In genomic region chrX:154091678-154092077, GRCh38 we compare ENCODE assay signal across 17 cellular contexts. TPM values are rescaled to one million over a fixed set of nuclear protein-coding genes. Genes with fewer than 3 reads are reported as not detected.
A peak's percentile ranks its signal among the peaks of the same experiment; 100 is the strongest.
DNase-seq lines count a peak whose midpoint lies in the region; ATAC-seq and TF ChIP-seq lines count a peak whose summit lies in the region.
"Had no signal": no experiment of that assay in that cellular context is flagged by ENCODE, and none has a peak within 500 bp of the region (broad histone marks: within the 10 kb centered on the region; RNA-seq: fewer than 3 reads in every experiment).

No MANE protein-coding gene starts in this region.

- H3K27ac ChIP-seq in left ventricle myocardium inferior (replicated peaks): peak overlapping the region; percentile 55
- H3K27ac ChIP-seq in parathyroid adenoma: no peak overlapping the region
- H3K27ac ChIP-seq in GM23248: no peak overlapping the region
- H3K27ac ChIP-seq: ovary, RWPE1 had no signal

- peaks cover 3% of the 10 kb centered on the region for H4K20me1 ChIP-seq in GM23248 (ENCODE audit: insufficient read depth)

- POLR2A ChIA-PET in WTC11 (lab: Charles Lee): no interaction called here

- H3K4me3 ChIP-seq in left ventricle myocardium inferior: no peak overlapping the region
- no peak overlapping the region for H3K4me3 ChIP-seq in parathyroid adenoma (ENCODE audit: low read depth, low read length)
- H3K4me3 ChIP-seq in GM23248: no peak overlapping the region
- H3K4me3 ChIP-seq: HAP-1, ovary had no signal

- H3K4me2 ChIP-seq in parathyroid adenoma (ENCODE audit: low read length) (peak overlapping the region; percentile 26), GM23248 (ENCODE audit: unreplicated experiment) (no peak overlapping the region)

- intact Hi-C loops in left ventricle myocardium inferior (cut with micrococcal nuclease): no loop called here

- no peak overlapping the region for H3K27ac Mint-ChIP-seq in WTC11

- H3K79me2 ChIP-seq in parathyroid adenoma (peaks cover 34% of the 10 kb centered on the region), GM23248 (ENCODE audit: insufficient read depth) (peaks cover 100% of the 10 kb centered on the region)

- no peaks in the 10 kb centered on the region for H3K9me3 Mint-ChIP-seq in WTC11
- H3K9me3 Mint-ChIP-seq: activated CD4-positive, alpha-beta T cell treated with anti-CD3 and anti-CD28 coated beads, Interleukin-2, amount 10 ng/mL, durations not matched to agents 24 days and 14 days had no signal

- DNase-seq in ELF-1 (ENCODE audit: low read depth, low spot score) (peak; percentile 36), WTC11 (ENCODE audit: low spot score) (no peak), left ventricle myocardium inferior (no peak), LoVo (ENCODE audit: low spot score) (no peak), GM23248 (no peak)
- DNase-seq in effector CD8-positive, alpha-beta T cell (lab: John Stamatoyannopoulos, UW): no peak
- DNase-seq: activated CD4-positive, alpha-beta T cell treated with anti-CD3 and anti-CD28 coated beads, Interleukin-2, amount 10 ng/mL, durations not matched to agents 24 days and 14 days; DMS 273 treated with DMSO at 0.1 percent for 48 hours; midbrain; NCI-H524 treated with DMSO at 0.1 percent for 48 hours; ovary had no signal

- ATAC-seq in WTC11 (0 out of 2 replicates have a peak, but pooled peaks have one; percentile 15), HG03521 (IDR thresholded peaks at IDR 0.05; ENCODE audit: unreplicated experiment) (no peak)

- peaks cover 10% of the 10 kb centered on the region for H3K36me3 Mint-ChIP-seq in WTC11

- peaks cover 8% of the 10 kb centered on the region; the same call in 1 of the 2 replicates for H3F3A ChIP-seq in GM23248 (ENCODE audit: insufficient read depth)

- H3K27me3 ChIP-seq in left ventricle myocardium inferior (ENCODE audit: low read depth) (no peaks in the 10 kb centered on the region), parathyroid adenoma (ENCODE audit: control insufficient read depth, insufficient read depth, low read length) (no peaks in the 10 kb centered on the region), GM23248 (replicated peaks; ENCODE audit: insufficient read depth) (no peaks in the 10 kb centered on the region)
- H3K27me3 ChIP-seq: ovary had no signal

- H2AFZ ChIP-seq in parathyroid adenoma: no peak overlapping the region
- H2AFZ ChIP-seq in GM23248: no peak overlapping the region

- H3K4me1 ChIP-seq in left ventricle myocardium inferior (peaks cover 79% of the 10 kb centered on the region), parathyroid adenoma (peaks cover 11% of the 10 kb centered on the region), GM23248 (ENCODE audit: insufficient read depth) (peaks cover 34% of the 10 kb centered on the region)

- 95 to 99% methylated on average over 6 to 8 of the region's 8 CpGs for WGBS in GM23248 (ENCODE audit: low coverage in 1 of 2, low lambda C conversion rate in 2 of 2, missing lambda C conversion rate in 2 of 2), 2 experiments

- H3K27me3 Mint-ChIP-seq in WTC11 (ENCODE audit: low read depth): no peaks in the 10 kb centered on the region
- H3K27me3 Mint-ChIP-seq: activated CD4-positive, alpha-beta T cell treated with anti-CD3 and anti-CD28 coated beads, Interleukin-2, amount 10 ng/mL, durations not matched to agents 24 days and 14 days had no signal

- H3K4me3 Mint-ChIP-seq in WTC11: no peak overlapping the region

- H3K9ac ChIP-seq in parathyroid adenoma: no peak overlapping the region
- no peak overlapping the region for H3K9ac ChIP-seq in GM23248

- CTCF ChIA-PET in WTC11 (lab: Charles Lee): no interaction called here

- H3K9me3 ChIP-seq in left ventricle myocardium inferior (replicated peaks) (no peaks in the 10 kb centered on the region), parathyroid adenoma (ENCODE audit: control insufficient read depth, low read length) (no peaks in the 10 kb centered on the region), GM23248 (ENCODE audit: low read depth) (no peaks in the 10 kb centered on the region)
- H3K9me3 ChIP-seq: HAP-1, ovary had no signal

- peaks cover 55% of the 10 kb centered on the region for H3K4me1 Mint-ChIP-seq in WTC11

- H3K36me3 ChIP-seq in left ventricle myocardium inferior (no peaks in the 10 kb centered on the region), parathyroid adenoma (ENCODE audit: control insufficient read depth, insufficient read depth, low read length) (no peaks in the 10 kb centered on the region), GM23248 (ENCODE audit: low read depth) (no peaks in the 10 kb centered on the region)
- H3K36me3 ChIP-seq: ovary had no signal

- in situ Hi-C loops in GM23248 (cut with MboI): no loop called here

- no peak for TF ChIP-seq CTCF in WTC11 (IDR thresholded peaks at IDR 0.05)
- no peak for TF ChIP-seq CTCF in left ventricle myocardium inferior (IDR thresholded peaks at IDR 0.05; ENCODE audit: borderline replicate concordance)
- no peak for TF ChIP-seq CTCF in parathyroid adenoma (IDR thresholded peaks at IDR 0.05)

- H3K9me2 ChIP-seq in GM23248 (ENCODE audit: insufficient read depth): no peaks in the 10 kb centered on the region

TF ChIP-seq in WTC11, 78 proteins besides CTCF, POLR2A, EP300 and RAD21 (continues in another document):
- TF ChIP-seq ZNF425 (CRISPR knock-in tag; conservative IDR thresholded peaks at IDR 0.05) (no peak), E2F4 (CRISPR knock-in tag; IDR thresholded peaks at IDR 0.05; ENCODE audit: borderline replicate concordance, low read depth) (no peak), SOX15 (CRISPR knock-in tag; IDR thresholded peaks at IDR 0.05) (no peak), CREB1 (CRISPR knock-in tag; IDR thresholded peaks at IDR 0.05) (no peak), NFATC4 (CRISPR knock-in tag; IDR thresholded peaks at IDR 0.05) (no peak), CREM (CRISPR knock-in tag; IDR thresholded peaks at IDR 0.05) (no peak), ARID4B (CRISPR knock-in tag; IDR thresholded peaks at IDR 0.05; ENCODE audit: borderline replicate concordance) (no peak)

RNA-seq across cellular contexts. Expression of gene MECP2, which starts 5.8 kb away (rescaled TPM):
- total RNA-seq in WTC11 (2021): 28.7 to 36.2 TPM (median 33.7 TPM) in 3 replicates
- 28.3 TPM for total RNA-seq in left ventricle myocardium inferior
- total RNA-seq in GM23248 (2014; rRNA removed; shearing (Covaris generic)): 16.5 and 16.7 TPM in 2 replicates
- 10.3 and 13.0 TPM in 2 replicates for polyA plus RNA-seq in GM23248 (2016; fragmentation: Nextera tagmentation; extraction: Ambion mirVana)

RNA-seq across cellular contexts. Expression of gene OPN1LW, which starts 52.4 kb away (rescaled TPM):
- total RNA-seq in WTC11 (2021) (not detected in 3 replicates), left ventricle myocardium inferior (not detected)
- total RNA-seq in GM23248 (2014; rRNA removed; shearing (Covaris generic)): not detected in 2 replicates
- not detected in 2 replicates for polyA plus RNA-seq in GM23248 (2016; fragmentation: Nextera tagmentation; extraction: Ambion mirVana)
- total RNA-seq: activated CD4-positive, alpha-beta T cell treated with anti-CD3 and anti-CD28 coated beads, Interleukin-2, amount 10 ng/mL, durations not matched to agents 24 days and 14 days; astrocyte; ovary; T-helper 2 cell treated with Interferon-gamma antibody and Interleukin-4, amounts not matched to agents 100 ng/mL and 5 ng/mL, for 36 hours had no signal
- polyA plus RNA-seq: ovary had no signal
